ENCODE assay signal across 27 cellular contexts in genomic region chr11:120198403-120198786, GRCh38. TPM values are rescaled to one million over a fixed set of nuclear protein-coding genes. Genes with fewer than 3 reads are reported as not detected.
"Had no signal": no experiment of that assay in that cellular context is flagged by ENCODE, and none has a peak within 500 bp of the region (broad histone marks: within the 10 kb centered on the region; RNA-seq: fewer than 3 reads in every experiment).

No MANE protein-coding gene starts in this region.

- H3K9me3 ChIP-seq: breast epithelium, gastroesophageal sphincter, heart left ventricle, lower lobe of right lung, neutrophil, right lobe of liver, tibial artery, uterus had no signal

- H3K4me1 Mint-ChIP-seq: activated naive CD8-positive, alpha-beta T cell treated with anti-CD3 and anti-CD28 coated beads, Interleukin-2, amount 10 ng/mL, durations not matched to agents 7 days and 5 days; stimulated activated naive B cell treated with anti-CD40 and anti-IgM and Interleukin-4, amounts not matched to agents 10 μg/mL and 1 μg/mL and 100 μg/mL, for 72 hours had no signal

- H3K4me3 Mint-ChIP-seq: activated naive CD4-positive, alpha-beta T cell treated with anti-CD3 and anti-CD28 coated beads for 36 hours; activated naive CD8-positive, alpha-beta T cell treated with anti-CD3 and anti-CD28 coated beads, Interleukin-2, amount 10 ng/mL, durations not matched to agents 7 days and 5 days; naive thymus-derived CD4-positive, alpha-beta T cell; stimulated activated naive B cell treated with anti-CD40 and anti-IgM and Interleukin-4, amounts not matched to agents 10 μg/mL and 1 μg/mL and 100 μg/mL, for 72 hours; T-helper 1 cell treated with Interleukin-12 subunit alpha and Interleukin-12 subunit beta and Interleukin-4 antibody, amounts not matched to agents 30 μg/mL and 1 μg/mL, for 36 hours had no signal

- H3K36me3 ChIP-seq: breast epithelium, gastroesophageal sphincter, heart left ventricle, lower lobe of right lung, neutrophil, right lobe of liver, tibial artery, uterus had no signal

- FAIRE-seq: kidney had no signal

- H3K27ac Mint-ChIP-seq: activated naive CD4-positive, alpha-beta T cell treated with anti-CD3 and anti-CD28 coated beads for 36 hours; activated naive CD8-positive, alpha-beta T cell treated with anti-CD3 and anti-CD28 coated beads, Interleukin-2, amount 10 ng/mL, durations not matched to agents 7 days and 5 days; naive thymus-derived CD4-positive, alpha-beta T cell; stimulated activated naive B cell treated with anti-CD40 and anti-IgM and Interleukin-4, amounts not matched to agents 10 μg/mL and 1 μg/mL and 100 μg/mL, for 72 hours; T-helper 1 cell treated with Interleukin-12 subunit alpha and Interleukin-12 subunit beta and Interleukin-4 antibody, amounts not matched to agents 30 μg/mL and 1 μg/mL, for 36 hours had no signal

- H3K9me3 Mint-ChIP-seq: activated naive CD4-positive, alpha-beta T cell treated with anti-CD3 and anti-CD28 coated beads for 36 hours; activated naive CD8-positive, alpha-beta T cell treated with anti-CD3 and anti-CD28 coated beads, Interleukin-2, amount 10 ng/mL, durations not matched to agents 7 days and 5 days; naive thymus-derived CD4-positive, alpha-beta T cell; stimulated activated naive B cell treated with anti-CD40 and anti-IgM and Interleukin-4, amounts not matched to agents 10 μg/mL and 1 μg/mL and 100 μg/mL, for 72 hours; T-helper 1 cell treated with Interleukin-12 subunit alpha and Interleukin-12 subunit beta and Interleukin-4 antibody, amounts not matched to agents 30 μg/mL and 1 μg/mL, for 36 hours had no signal

- H3K27me3 ChIP-seq: breast epithelium, heart left ventricle, right lobe of liver, uterus had no signal

- H3K4me3 ChIP-seq: breast epithelium, coronary artery, gastroesophageal sphincter, heart left ventricle, lower lobe of right lung, right lobe of liver, skin epidermis, tibial artery, uterus had no signal

- ATAC-seq: lower lobe of right lung; naive thymus-derived CD4-positive, alpha-beta T cell; stimulated activated naive B cell treated with anti-CD40 and anti-IgM and Interleukin-4, amounts not matched to agents 10 μg/mL and 1 μg/mL and 100 μg/mL, for 72 hours had no signal

- H3K4me1 ChIP-seq: breast epithelium, lower lobe of right lung, tibial artery, uterus had no signal

- H3K36me3 Mint-ChIP-seq: activated naive CD8-positive, alpha-beta T cell treated with anti-CD3 and anti-CD28 coated beads, Interleukin-2, amount 10 ng/mL, durations not matched to agents 7 days and 5 days; naive thymus-derived CD4-positive, alpha-beta T cell; stimulated activated naive B cell treated with anti-CD40 and anti-IgM and Interleukin-4, amounts not matched to agents 10 μg/mL and 1 μg/mL and 100 μg/mL, for 72 hours had no signal

- H3K27ac ChIP-seq: epithelial cell of prostate, lower lobe of right lung, neutrophil, parathyroid adenoma, skin epidermis, tibial artery had no signal

- DNase-seq: activated CD4-positive, alpha-beta T cell treated with anti-CD3 and anti-CD28 coated beads for 4 hours; activated CD4-positive, alpha-beta T cell treated with anti-CD3 and anti-CD28 coated beads, Interleukin-2, amount 50 U/mL, for 48 hours; activated CD4-positive, CD25-positive, alpha-beta regulatory T cell; activated naive CD4-positive, alpha-beta T cell treated with anti-CD3 and anti-CD28 coated beads for 36 hours; activated naive CD8-positive, alpha-beta T cell treated with anti-CD3 and anti-CD28 coated beads, Interleukin-2, amount 10 ng/mL, durations not matched to agents 7 days and 5 days; activated T-cell treated with anti-CD3 and anti-CD28 coated beads, Interleukin-2, amount 50 U/mL, for 48 hours; amniotic stem cell; lower lobe of right lung; mesendoderm; naive thymus-derived CD4-positive, alpha-beta T cell; stimulated activated CD4-positive, alpha-beta T cell treated with anti-CD3 and anti-CD28 coated beads, Interleukin-2, amount 100 ng/mL, for 48 hours; stimulated activated CD8-positive, alpha-beta memory T cell treated with anti-CD3 and anti-CD28 coated beads, Interleukin-4, amount 100 ng/mL, for 48 hours; stimulated activated naive B cell treated with anti-CD40 and anti-IgM and Interleukin-4, amounts not matched to agents 10 μg/mL and 1 μg/mL and 100 μg/mL, for 72 hours; tibial artery; uterus had no signal

RNA-seq across cellular contexts. Expression of gene POU2F3, which starts 41.5 kb away (rescaled TPM):
- total RNA-seq: activated CD8-positive, alpha-beta memory T cell treated with anti-CD3 and anti-CD28 coated beads for 36 hours; activated naive CD4-positive, alpha-beta T cell treated with anti-CD3 and anti-CD28 coated beads for 36 hours; activated naive CD8-positive, alpha-beta T cell treated with anti-CD3 and anti-CD28 coated beads, Interleukin-2, amount 10 ng/mL, durations not matched to agents 7 days and 5 days; right lobe of liver had no signal
- polyA plus RNA-seq: heart left ventricle; naive thymus-derived CD4-positive, alpha-beta T cell had no signal
